1 cellular context compared by ENCODE assay signal in genomic region chr4:108592674-108592986, GRCh38.
TF ChIP-seq lines count a peak whose summit lies in the region.

No MANE protein-coding gene starts in this region.

TF ChIP-seq in HepG2, 621 proteins besides CTCF, POLR2A, EP300 and RAD21 (continued from another document and continues in another):
- TF ChIP-seq SNAPC4 (CRISPR knock-in tag; IDR thresholded peaks at IDR 0.05) (no peak), GFI1 (CRISPR knock-in tag; IDR thresholded peaks at IDR 0.05; ENCODE audit: borderline replicate concordance) (peak; percentile 94), ZFP90 (CRISPR knock-in tag; IDR thresholded peaks at IDR 0.05; ENCODE audit: borderline replicate concordance) (no peak), SUZ12 (IDR thresholded peaks at IDR 0.05; ENCODE audit: low read depth, low read length) (no peak), IRX3 (CRISPR knock-in tag; IDR thresholded peaks at IDR 0.05; ENCODE audit: borderline replicate concordance, low read depth) (no peak), USF2 (IDR thresholded peaks at IDR 0.05; ENCODE audit: low read depth, low read length) (no peak), USF2 (CRISPR knock-in tag; IDR thresholded peaks at IDR 0.05; ENCODE audit: borderline replicate concordance) (no peak), ZMYM4 (CRISPR knock-in tag; IDR thresholded peaks at IDR 0.05) (peak; percentile 74), ZFAT (CRISPR knock-in tag; conservative IDR thresholded peaks at IDR 0.05) (no peak), ZNF567 (CRISPR knock-in tag; IDR thresholded peaks at IDR 0.05; ENCODE audit: borderline replicate concordance) (no peak), ZNF749 (CRISPR knock-in tag; IDR thresholded peaks at IDR 0.05; ENCODE audit: borderline replicate concordance) (no peak), SOX13 (IDR thresholded peaks at IDR 0.05) (no peak), SOX13 (CRISPR knock-in tag; conservative IDR thresholded peaks at IDR 0.05 in 1 of 2, IDR thresholded peaks at IDR 0.05 in 1 of 2) (peak in 1 of 2 experiments; percentile 51; a peak in 2 of 4 replicates), ATF7 (IDR thresholded peaks at IDR 0.05) (no peak), ATF7 (CRISPR knock-in tag; IDR thresholded peaks at IDR 0.05) (no peak), ZNF30 (CRISPR knock-in tag; IDR thresholded peaks at IDR 0.05) (no peak), MEIS2 (CRISPR knock-in tag; IDR thresholded peaks at IDR 0.05) (0 out of 2 replicates have a peak, but pooled peaks have one; percentile 61), ZNF501 (CRISPR knock-in tag; IDR thresholded peaks at IDR 0.05) (no peak), BATF2 (CRISPR knock-in tag; IDR thresholded peaks at IDR 0.05) (no peak), ZNF543 (CRISPR knock-in tag; IDR thresholded peaks at IDR 0.05) (no peak), ZNF260 (CRISPR knock-in tag; IDR thresholded peaks at IDR 0.05; ENCODE audit: borderline replicate concordance, low read depth) (no peak), PRMT3 (CRISPR knock-in tag; IDR thresholded peaks at IDR 0.05; ENCODE audit: borderline replicate concordance, low read depth) (no peak), SKI (IDR thresholded peaks at IDR 0.05; ENCODE audit: partially characterized antibody) (no peak), NFIC (IDR thresholded peaks at IDR 0.05; ENCODE audit: low read length) (no peak), TBX3 (IDR thresholded peaks at IDR 0.05; ENCODE audit: borderline replicate concordance) (peak; percentile 46; the same call in 1 of the 2 replicates), RBFOX2 (IDR thresholded peaks at IDR 0.05; ENCODE audit: low read depth, low read length) (no peak), XBP1 (CRISPR knock-in tag; IDR thresholded peaks at IDR 0.05) (no peak)
- TF ChIP-seq, protein P1, sequence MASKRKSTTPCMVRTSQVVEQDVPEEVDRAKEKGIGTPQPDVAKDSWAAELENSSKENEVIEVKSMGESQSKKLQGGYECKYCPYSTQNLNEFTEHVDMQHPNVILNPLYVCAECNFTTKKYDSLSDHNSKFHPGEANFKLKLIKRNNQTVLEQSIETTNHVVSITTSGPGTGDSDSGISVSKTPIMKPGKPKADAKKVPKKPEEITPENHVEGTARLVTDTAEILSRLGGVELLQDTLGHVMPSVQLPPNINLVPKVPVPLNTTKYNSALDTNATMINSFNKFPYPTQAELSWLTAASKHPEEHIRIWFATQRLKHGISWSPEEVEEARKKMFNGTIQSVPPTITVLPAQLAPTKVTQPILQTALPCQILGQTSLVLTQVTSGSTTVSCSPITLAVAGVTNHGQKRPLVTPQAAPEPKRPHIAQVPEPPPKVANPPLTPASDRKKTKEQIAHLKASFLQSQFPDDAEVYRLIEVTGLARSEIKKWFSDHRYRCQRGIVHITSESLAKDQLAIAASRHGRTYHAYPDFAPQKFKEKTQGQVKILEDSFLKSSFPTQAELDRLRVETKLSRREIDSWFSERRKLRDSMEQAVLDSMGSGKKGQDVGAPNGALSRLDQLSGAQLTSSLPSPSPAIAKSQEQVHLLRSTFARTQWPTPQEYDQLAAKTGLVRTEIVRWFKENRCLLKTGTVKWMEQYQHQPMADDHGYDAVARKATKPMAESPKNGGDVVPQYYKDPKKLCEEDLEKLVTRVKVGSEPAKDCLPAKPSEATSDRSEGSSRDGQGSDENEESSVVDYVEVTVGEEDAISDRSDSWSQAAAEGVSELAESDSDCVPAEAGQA (IDR thresholded peaks at IDR 0.05; ENCODE audit: low read depth), result no peak
- TF ChIP-seq, protein P1 (CRISPR knock-in tag; IDR thresholded peaks at IDR 0.05; ENCODE audit: borderline replicate concordance), result no peak
- TF ChIP-seq, protein P2, sequence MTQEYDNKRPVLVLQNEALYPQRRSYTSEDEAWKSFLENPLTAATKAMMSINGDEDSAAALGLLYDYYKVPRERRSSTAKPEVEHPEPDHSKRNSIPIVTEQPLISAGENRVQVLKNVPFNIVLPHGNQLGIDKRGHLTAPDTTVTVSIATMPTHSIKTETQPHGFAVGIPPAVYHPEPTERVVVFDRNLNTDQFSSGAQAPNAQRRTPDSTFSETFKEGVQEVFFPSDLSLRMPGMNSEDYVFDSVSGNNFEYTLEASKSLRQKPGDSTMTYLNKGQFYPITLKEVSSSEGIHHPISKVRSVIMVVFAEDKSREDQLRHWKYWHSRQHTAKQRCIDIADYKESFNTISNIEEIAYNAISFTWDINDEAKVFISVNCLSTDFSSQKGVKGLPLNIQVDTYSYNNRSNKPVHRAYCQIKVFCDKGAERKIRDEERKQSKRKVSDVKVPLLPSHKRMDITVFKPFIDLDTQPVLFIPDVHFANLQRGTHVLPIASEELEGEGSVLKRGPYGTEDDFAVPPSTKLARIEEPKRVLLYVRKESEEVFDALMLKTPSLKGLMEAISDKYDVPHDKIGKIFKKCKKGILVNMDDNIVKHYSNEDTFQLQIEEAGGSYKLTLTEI (CRISPR knock-in tag; conservative IDR thresholded peaks at IDR 0.05), result no peak
- TF ChIP-seq, protein P3, sequence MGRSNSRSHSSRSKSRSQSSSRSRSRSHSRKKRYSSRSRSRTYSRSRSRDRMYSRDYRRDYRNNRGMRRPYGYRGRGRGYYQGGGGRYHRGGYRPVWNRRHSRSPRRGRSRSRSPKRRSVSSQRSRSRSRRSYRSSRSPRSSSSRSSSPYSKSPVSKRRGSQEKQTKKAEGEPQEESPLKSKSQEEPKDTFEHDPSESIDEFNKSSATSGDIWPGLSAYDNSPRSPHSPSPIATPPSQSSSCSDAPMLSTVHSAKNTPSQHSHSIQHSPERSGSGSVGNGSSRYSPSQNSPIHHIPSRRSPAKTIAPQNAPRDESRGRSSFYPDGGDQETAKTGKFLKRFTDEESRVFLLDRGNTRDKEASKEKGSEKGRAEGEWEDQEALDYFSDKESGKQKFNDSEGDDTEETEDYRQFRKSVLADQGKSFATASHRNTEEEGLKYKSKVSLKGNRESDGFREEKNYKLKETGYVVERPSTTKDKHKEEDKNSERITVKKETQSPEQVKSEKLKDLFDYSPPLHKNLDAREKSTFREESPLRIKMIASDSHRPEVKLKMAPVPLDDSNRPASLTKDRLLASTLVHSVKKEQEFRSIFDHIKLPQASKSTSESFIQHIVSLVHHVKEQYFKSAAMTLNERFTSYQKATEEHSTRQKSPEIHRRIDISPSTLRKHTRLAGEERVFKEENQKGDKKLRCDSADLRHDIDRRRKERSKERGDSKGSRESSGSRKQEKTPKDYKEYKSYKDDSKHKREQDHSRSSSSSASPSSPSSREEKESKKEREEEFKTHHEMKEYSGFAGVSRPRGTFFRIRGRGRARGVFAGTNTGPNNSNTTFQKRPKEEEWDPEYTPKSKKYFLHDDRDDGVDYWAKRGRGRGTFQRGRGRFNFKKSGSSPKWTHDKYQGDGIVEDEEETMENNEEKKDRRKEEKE (IDR thresholded peaks at IDR 0.05), result no peak
- TF ChIP-seq, protein P4, sequence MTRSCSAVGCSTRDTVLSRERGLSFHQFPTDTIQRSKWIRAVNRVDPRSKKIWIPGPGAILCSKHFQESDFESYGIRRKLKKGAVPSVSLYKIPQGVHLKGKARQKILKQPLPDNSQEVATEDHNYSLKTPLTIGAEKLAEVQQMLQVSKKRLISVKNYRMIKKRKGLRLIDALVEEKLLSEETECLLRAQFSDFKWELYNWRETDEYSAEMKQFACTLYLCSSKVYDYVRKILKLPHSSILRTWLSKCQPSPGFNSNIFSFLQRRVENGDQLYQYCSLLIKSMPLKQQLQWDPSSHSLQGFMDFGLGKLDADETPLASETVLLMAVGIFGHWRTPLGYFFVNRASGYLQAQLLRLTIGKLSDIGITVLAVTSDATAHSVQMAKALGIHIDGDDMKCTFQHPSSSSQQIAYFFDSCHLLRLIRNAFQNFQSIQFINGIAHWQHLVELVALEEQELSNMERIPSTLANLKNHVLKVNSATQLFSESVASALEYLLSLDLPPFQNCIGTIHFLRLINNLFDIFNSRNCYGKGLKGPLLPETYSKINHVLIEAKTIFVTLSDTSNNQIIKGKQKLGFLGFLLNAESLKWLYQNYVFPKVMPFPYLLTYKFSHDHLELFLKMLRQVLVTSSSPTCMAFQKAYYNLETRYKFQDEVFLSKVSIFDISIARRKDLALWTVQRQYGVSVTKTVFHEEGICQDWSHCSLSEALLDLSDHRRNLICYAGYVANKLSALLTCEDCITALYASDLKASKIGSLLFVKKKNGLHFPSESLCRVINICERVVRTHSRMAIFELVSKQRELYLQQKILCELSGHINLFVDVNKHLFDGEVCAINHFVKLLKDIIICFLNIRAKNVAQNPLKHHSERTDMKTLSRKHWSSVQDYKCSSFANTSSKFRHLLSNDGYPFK (CRISPR knock-in tag; IDR thresholded peaks at IDR 0.05; ENCODE audit: borderline replicate concordance), result no peak
- TF ChIP-seq, protein P5, sequence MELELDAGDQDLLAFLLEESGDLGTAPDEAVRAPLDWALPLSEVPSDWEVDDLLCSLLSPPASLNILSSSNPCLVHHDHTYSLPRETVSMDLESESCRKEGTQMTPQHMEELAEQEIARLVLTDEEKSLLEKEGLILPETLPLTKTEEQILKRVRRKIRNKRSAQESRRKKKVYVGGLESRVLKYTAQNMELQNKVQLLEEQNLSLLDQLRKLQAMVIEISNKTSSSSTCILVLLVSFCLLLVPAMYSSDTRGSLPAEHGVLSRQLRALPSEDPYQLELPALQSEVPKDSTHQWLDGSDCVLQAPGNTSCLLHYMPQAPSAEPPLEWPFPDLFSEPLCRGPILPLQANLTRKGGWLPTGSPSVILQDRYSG (CRISPR knock-in tag; IDR thresholded peaks at IDR 0.05), result no peak
- TF ChIP-seq, protein P6, sequence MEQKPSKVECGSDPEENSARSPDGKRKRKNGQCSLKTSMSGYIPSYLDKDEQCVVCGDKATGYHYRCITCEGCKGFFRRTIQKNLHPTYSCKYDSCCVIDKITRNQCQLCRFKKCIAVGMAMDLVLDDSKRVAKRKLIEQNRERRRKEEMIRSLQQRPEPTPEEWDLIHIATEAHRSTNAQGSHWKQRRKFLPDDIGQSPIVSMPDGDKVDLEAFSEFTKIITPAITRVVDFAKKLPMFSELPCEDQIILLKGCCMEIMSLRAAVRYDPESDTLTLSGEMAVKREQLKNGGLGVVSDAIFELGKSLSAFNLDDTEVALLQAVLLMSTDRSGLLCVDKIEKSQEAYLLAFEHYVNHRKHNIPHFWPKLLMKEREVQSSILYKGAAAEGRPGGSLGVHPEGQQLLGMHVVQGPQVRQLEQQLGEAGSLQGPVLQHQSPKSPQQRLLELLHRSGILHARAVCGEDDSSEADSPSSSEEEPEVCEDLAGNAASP (CRISPR knock-in tag; IDR thresholded peaks at IDR 0.05; ENCODE audit: borderline replicate concordance), result no peak
